In genomic region chr6:160391419-160392116, GRCh38 we compare ENCODE assay signal across 14 cellular contexts. TPM values are rescaled to one million over a fixed set of nuclear protein-coding genes. Genes with fewer than 3 reads are reported as not detected.
DNase-seq lines count a peak whose midpoint lies in the region; ATAC-seq and TF ChIP-seq lines count a peak whose summit lies in the region.
"Had no signal": no experiment of that assay in that cellular context is flagged by ENCODE, and none has a peak within 500 bp of the region (broad histone marks: within the 10 kb centered on the region; RNA-seq: fewer than 3 reads in every experiment).

No MANE protein-coding gene starts in this region.

- peak; percentile 83 for ATAC-seq in foreskin keratinocyte
- ATAC-seq in HG02973 (IDR thresholded peaks at IDR 0.05; ENCODE audit: unreplicated experiment) = no peak
- ATAC-seq in HG03097 (IDR thresholded peaks at IDR 0.05; ENCODE audit: low FRiP score, unreplicated experiment) = no peak

- peaks cover 29% of the 10 kb centered on the region for H3K4me1 ChIP-seq in foreskin keratinocyte
- H3K4me1 ChIP-seq: spleen had no signal

- no peak for TF ChIP-seq CTCF in foreskin keratinocyte (conservative IDR thresholded peaks at IDR 0.05)

- DNase-seq in H4 (ENCODE audit: low spot score) = peak; percentile 15
- DNase-seq in SW480 (ENCODE audit: low spot score) = peak; percentile 73
- peak; percentile 87 to 93 for DNase-seq in foreskin keratinocyte
- peak; percentile 26 for DNase-seq in smooth muscle cell of the brain vasculature (ENCODE audit: low read depth, low spot score)
- no peak for DNase-seq in activated CD4-positive, alpha-beta T cell treated with anti-CD3 and anti-CD28 coated beads for 48 hours
- DNase-seq in activated CD4-positive, CD25-positive, alpha-beta regulatory T cell treated with anti-CD3 and anti-CD28 coated beads, Interleukin-2, amount 50 U/mL, for 72 hours = no peak
- DNase-seq: CD8-positive, alpha-beta memory T cell; cortex of kidney; hypothalamus; NCI-H2081 treated with DMSO at 0.1 percent for 48 hours; spleen had no signal

- H3K27ac ChIP-seq in foreskin keratinocyte = peak overlapping the region; percentile 54
- H3K27ac ChIP-seq: spleen had no signal

- no peaks in the 10 kb centered on the region for H3K27me3 ChIP-seq in foreskin keratinocyte

RNA-seq across cellular contexts. Expression of gene SLC22A3, which starts 43.4 kb away (rescaled TPM):
- total RNA-seq in H4 (2014; rRNA removed; shearing (Covaris generic)) = not detected in 2 replicates
- 2.1 and 2.2 TPM in 2 replicates for total RNA-seq in foreskin keratinocyte
- polyA plus RNA-seq in foreskin keratinocyte = 0.91 and 0.99 TPM in 2 replicates
- total RNA-seq: activated T-helper 1 cell treated with anti-CD3 and anti-CD28 coated beads, Interleukin-12 subunit alpha, Interleukin-12 subunit beta, Interleukin-2, Interleukin-4 antibody, amounts not matched to agents 30 ng/mL and 10 ng/mL and 1 ng/mL, durations not matched to agents 14 hours and 24 hours and 36 hours; CD8-positive, alpha-beta memory T cell had no signal
- polyA plus RNA-seq: CD8-positive, alpha-beta memory T cell had no signal

Comparison
In these comparisons a context has a peak if more than half of its experiments do, and no peak if none do; other contexts are left out.
1. DNase-seq: peak in H4 (single experiment), SW480 (single experiment), foreskin keratinocyte (2 of 2) and smooth muscle cell of the brain vasculature (single experiment); none in activated CD4-positive, alpha-beta T cell treated with anti-CD3 and anti-CD28 coated beads for 48 hours (single experiment) and activated CD4-positive, CD25-positive, alpha-beta regulatory T cell treated with anti-CD3 and anti-CD28 coated beads, Interleukin-2, amount 50 U/mL, for 72 hours (single experiment).